Comparison of ENCODE assay signal across 10 cellular contexts in the genomic region with DNA sequence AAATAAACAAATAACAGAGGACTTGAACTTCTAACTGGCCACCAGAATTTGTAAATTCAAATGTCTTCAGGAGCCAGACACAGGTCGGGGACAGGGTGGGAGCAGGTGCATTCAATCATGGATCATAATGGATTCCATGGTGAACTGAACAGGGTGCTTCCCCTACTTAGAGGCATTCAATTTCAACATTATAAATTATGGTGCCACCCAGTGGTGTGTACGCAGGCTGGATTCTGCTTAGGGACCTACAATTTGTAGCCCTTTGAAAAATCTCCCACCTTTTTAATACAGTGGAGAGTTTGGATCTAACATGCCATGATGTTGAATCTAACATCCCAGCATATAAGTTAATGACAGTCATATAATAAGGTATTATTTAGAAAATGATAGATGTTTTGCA. TPM values are rescaled to one million over a fixed set of nuclear protein-coding genes. Genes with fewer than 3 reads are reported as not detected.
DNase-seq lines count a peak whose midpoint lies in the region; ATAC-seq, FAIRE-seq and TF ChIP-seq lines count a peak whose summit lies in the region.
"Had no signal": no experiment of that assay in that cellular context is flagged by ENCODE, and none has a peak within 500 bp of the region (broad histone marks: within the 10 kb centered on the region; RNA-seq: fewer than 3 reads in every experiment).

No MANE protein-coding gene starts in this region.

- no peaks in the 10 kb centered on the region for H3K9me3 Mint-ChIP-seq in naive B cell
- H3K9me3 Mint-ChIP-seq: activated naive CD4-positive, alpha-beta T cell treated with anti-CD3 and anti-CD28 coated beads, Interleukin-2, amount 50 U/mL, for 72 hours had no signal

- POLR2A ChIA-PET in GM12878 (lab: Charles Lee): interaction anchor here (0.8 kb wide), 1 partner anchor 10 kb away, joined by 4 read pairs; no protein-coding TSS in a partner anchor

- BruUV-seq in GM12878 (replicated peaks; lab: Mats Ljungman, UMichigan): no TSS peak

- no peaks in the 10 kb centered on the region for H3K36me3 ChIP-seq in GM12878 (ENCODE audit: control insufficient read depth in 2 of 2, insufficient read depth in 2 of 2, low read length in 1 of 2)

- no peak overlapping the region for H3K4me2 ChIP-seq in GM12878 (ENCODE audit: control insufficient read depth, insufficient read depth)

- no peak overlapping the region for H3K27ac Mint-ChIP-seq in naive B cell

- no peak for TF ChIP-seq EP300 in GM12878 (IDR thresholded peaks at IDR 0.05; ENCODE audit: borderline replicate concordance in 1 of 2, control insufficient read depth in 1 of 2, low read depth in 2 of 2, low read length in 2 of 2)

- no peaks in the 10 kb centered on the region for H3K27me3 Mint-ChIP-seq in naive B cell

- ATAC-seq in GM12878 (peak; percentile 74), naive B cell (ENCODE audit: low read depth in 2 of 2) (peak; percentile 34 to 68), GM18505 (IDR thresholded peaks at IDR 0.05; ENCODE audit: unreplicated experiment) (no peak), GM19467 (IDR thresholded peaks at IDR 0.05; ENCODE audit: unreplicated experiment) (no peak)

- no peak overlapping the region for H3K27ac ChIP-seq in GM12878 (ENCODE audit: control insufficient read depth, insufficient read depth)

- intact Hi-C loops in GM12878 (cut with micrococcal nuclease; ENCODE audit: unreplicated experiment): no loop called here

- H3K4me3 Mint-ChIP-seq in naive B cell: no peak overlapping the region

- 0 out of 2 replicates have a peak, but pooled peaks cover under 1% of the 10 kb centered on the region for H3K4me1 ChIP-seq in GM12878 (ENCODE audit: control insufficient read depth, insufficient read depth, low read length)

- SMC1A ChIA-PET in GM12878 (lab: Charles Lee; ENCODE audit: uncharacterized antibody, unreplicated experiment): interaction anchor here (0.8 to 0.9 kb wide), 3 partner anchors 23 to 210 kb away, joined by 3 to 4 read pairs (median 3); a partner anchor contains a TSS

- H3K79me2 ChIP-seq in GM12878 (ENCODE audit: control insufficient read depth, insufficient read depth, low read length): no peaks in the 10 kb centered on the region

- no peak overlapping the region for H3K9ac ChIP-seq in GM12878 (ENCODE audit: control insufficient read depth, insufficient read depth, low read length)

- H3K27me3 ChIP-seq in GM12878 (replicated peaks in 1 of 2; ENCODE audit: control insufficient read depth in 2 of 2, insufficient read depth in 2 of 2, low read length in 1 of 2): no peaks in the 10 kb centered on the region

- no peaks in the 10 kb centered on the region for H3K9me3 ChIP-seq in GM12878 (replicated peaks; ENCODE audit: control insufficient read depth, insufficient read depth, low read length)

- in situ Hi-C loops in KBM-7 (cut with MboI; ENCODE audit: low pct_unique_long_range_greater_than_20kb, low sequenced_read_pairs): no loop called here
- in situ Hi-C loops in GM12878 (cut with MboI): no loop called here

- peak; percentile 46 for TF ChIP-seq CTCF in D721Med (IDR thresholded peaks at IDR 0.05; ENCODE audit: insufficient read depth, missing control alignments)
- peak in 2 of 3 experiments; percentile 25 to 31; a peak in 3 of 6 replicates for TF ChIP-seq CTCF in GM12878 (IDR thresholded peaks at IDR 0.05 in 2 of 3, conservative IDR thresholded peaks at IDR 0.05 in 1 of 3; ENCODE audit: control insufficient read depth in 2 of 3, extremely low read depth in 1 of 3, insufficient read depth in 1 of 3, low read depth in 3 of 3, low read length in 3 of 3)

- H3K4me1 Mint-ChIP-seq in naive B cell: peaks cover 34 to 66% (median 55%) of the 10 kb centered on the region in 3 donors

- H3K4me3 ChIP-seq in GM12878: no peak overlapping the region

- TF ChIP-seq RAD21 in GM12878 (IDR thresholded peaks at IDR 0.05; ENCODE audit: insufficient read depth, low read depth, low read length): no peak

- FAIRE-seq in D721Med (lab: Jason Lieb, UNC) (no peak), GM12878 (lab: Jason Lieb, UNC) (no peak)

- TF ChIP-seq POLR2A in GM12878 (IDR thresholded peaks at IDR 0.05; ENCODE audit: low read depth, low read length): no peak
- TF ChIP-seq POLR2A in GM18505 (IDR thresholded peaks at IDR 0.05; ENCODE audit: borderline replicate concordance, extremely low read depth, insufficient read depth, insufficient read length): no peak

- DNase-seq in D721Med (ENCODE audit: insufficient read length, low spot score) (no peak), KBM-7 (peak; percentile 37), GM12878 (ENCODE audit: low read depth, low spot score) (no peak), naive B cell (no peak), kidney tubule cell (ENCODE audit: low spot score) (no peak), foreskin melanocyte (no peak)
- DNase-seq: NCI-H524 treated with DMSO at 0.1 percent for 48 hours had no signal

- 14% methylated on average over 2 of the region's 2 CpGs for WGBS in GM12878 (ENCODE audit: insufficient coverage, insufficient replicate concordance, low lambda C conversion rate, missing lambda C conversion rate)

- H4K20me1 ChIP-seq in GM12878 (ENCODE audit: control insufficient read depth, insufficient read depth): no peaks in the 10 kb centered on the region

- CTCF ChIA-PET in GM12878 (lab: Yijun Ruan, JAX): interaction anchor here (1.1 to 1.4 kb wide), 6 partner anchors 12 to 210 kb away, joined by 3 to 5 read pairs (median 4); no protein-coding TSS in a partner anchor

- no peak overlapping the region for H2AFZ ChIP-seq in GM12878 (ENCODE audit: control insufficient read depth, low read depth, low read length)

- H3K36me3 Mint-ChIP-seq in naive B cell: no peaks in the 10 kb centered on the region

- RAD21 ChIA-PET in GM12878 (lab: Charles Lee; ENCODE audit: unreplicated experiment): interaction anchor here (0.5 to 1.2 kb wide), 2 partner anchors 29 to 32 kb away, joined by 3 read pairs; no protein-coding TSS in a partner anchor

TF ChIP-seq in GM12878, 131 proteins besides CTCF, POLR2A, EP300 and RAD21 (continues in another document):
- TF ChIP-seq, protein P1, sequence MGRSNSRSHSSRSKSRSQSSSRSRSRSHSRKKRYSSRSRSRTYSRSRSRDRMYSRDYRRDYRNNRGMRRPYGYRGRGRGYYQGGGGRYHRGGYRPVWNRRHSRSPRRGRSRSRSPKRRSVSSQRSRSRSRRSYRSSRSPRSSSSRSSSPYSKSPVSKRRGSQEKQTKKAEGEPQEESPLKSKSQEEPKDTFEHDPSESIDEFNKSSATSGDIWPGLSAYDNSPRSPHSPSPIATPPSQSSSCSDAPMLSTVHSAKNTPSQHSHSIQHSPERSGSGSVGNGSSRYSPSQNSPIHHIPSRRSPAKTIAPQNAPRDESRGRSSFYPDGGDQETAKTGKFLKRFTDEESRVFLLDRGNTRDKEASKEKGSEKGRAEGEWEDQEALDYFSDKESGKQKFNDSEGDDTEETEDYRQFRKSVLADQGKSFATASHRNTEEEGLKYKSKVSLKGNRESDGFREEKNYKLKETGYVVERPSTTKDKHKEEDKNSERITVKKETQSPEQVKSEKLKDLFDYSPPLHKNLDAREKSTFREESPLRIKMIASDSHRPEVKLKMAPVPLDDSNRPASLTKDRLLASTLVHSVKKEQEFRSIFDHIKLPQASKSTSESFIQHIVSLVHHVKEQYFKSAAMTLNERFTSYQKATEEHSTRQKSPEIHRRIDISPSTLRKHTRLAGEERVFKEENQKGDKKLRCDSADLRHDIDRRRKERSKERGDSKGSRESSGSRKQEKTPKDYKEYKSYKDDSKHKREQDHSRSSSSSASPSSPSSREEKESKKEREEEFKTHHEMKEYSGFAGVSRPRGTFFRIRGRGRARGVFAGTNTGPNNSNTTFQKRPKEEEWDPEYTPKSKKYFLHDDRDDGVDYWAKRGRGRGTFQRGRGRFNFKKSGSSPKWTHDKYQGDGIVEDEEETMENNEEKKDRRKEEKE (IDR thresholded peaks at IDR 0.05): no peak
- no peak for TF ChIP-seq SIX5 (IDR thresholded peaks at IDR 0.05; ENCODE audit: low read depth, low read length, severe bottlenecking)

RNA-seq across cellular contexts. Expression of a gene that starts 22.3 kb away (rescaled TPM):
- 4.6 and 5.6 TPM in 2 replicates for total RNA-seq in GM12878 (2013; cell fraction: nucleolus; rRNA removed)
- total RNA-seq in GM12878 (2014; rRNA removed) (0.87 and 0.90 TPM in 2 replicates), GM12878 (2014; rRNA removed; fragmentation: Illumina TruSeq; extraction: Trizol) (0.76 and 1.1 TPM in 2 replicates), GM12878 (2021) (0.95 and 1.1 TPM in 2 replicates)
- polyA plus RNA-seq in GM12878 (2011; ENCODE audit: low read depth): 0.80 TPM
- polyA plus RNA-seq in GM12878 (2011; rRNA removed) (0.96 and 1.2 TPM in 2 replicates), GM12878 (2014; fragmentation: Illumina TruSeq; extraction: Trizol) (0.96 and 1.2 TPM in 2 replicates), GM12878 (2014; fragmentation: Nextera tagmentation; extraction: Ambion mirVana) (under 1 TPM; 0.35 to 0.53 TPM), GM12878 (2014; rRNA removed) (0.63 and 0.90 TPM in 2 replicates), GM12878 (2016; fragmentation: Nextera tagmentation; extraction: Ambion mirVana) (under 1 TPM; 0.09 to 0.10 TPM), naive B cell (ENCODE audit: low read depth in 6 of 6) (1 to 10 TPM in 5 of 6 donors, not detected in 1; 3.4 to 5.9 (median 4.8) TPM)
- 0.53 and 0.60 TPM in 2 replicates for polyA plus RNA-seq in GM12878 (2011; cell fraction: cytosol; rRNA removed)
- 0.39 and 0.48 TPM in 2 replicates for polyA plus RNA-seq in GM12878 (2011; cell fraction: nucleus; rRNA removed)
- polyA plus RNA-seq in GM12878 (2012): 1.2 and 1.6 TPM in 2 replicates
- polyA minus RNA-seq in GM12878 (2011; rRNA and poly(A)+ RNA removed): 0.95 and 1.2 TPM in 2 replicates
- polyA minus RNA-seq in GM12878 (2011; cell fraction: cytosol; rRNA and poly(A)+ RNA removed): 0.31 and 0.40 TPM in 2 replicates
- polyA minus RNA-seq in GM12878 (2011; cell fraction: nucleus; rRNA and poly(A)+ RNA removed): 0.60 and 0.77 TPM in 2 replicates

Comparison
In these comparisons a context has a peak if more than half of its experiments do, and no peak if none do; other contexts are left out.
1. ATAC-seq: peak in GM12878 (single experiment) and naive B cell (2 of 2); none in GM18505 (single experiment) and GM19467 (single experiment).